ENCODE assay signal across 28 cellular contexts in genomic region chr10:121152935-121153334, GRCh38.
"Had no signal": no experiment of that assay in that cellular context is flagged by ENCODE, and none has a peak within 500 bp of the region (broad histone marks: within the 10 kb centered on the region; RNA-seq: fewer than 3 reads in every experiment).

No MANE protein-coding gene starts in this region.

- H3K36me3 ChIP-seq: colonic mucosa, esophagus squamous epithelium, heart right ventricle, lower lobe of right lung, sigmoid colon, stomach, thoracic aorta, tibial nerve, upper lobe of left lung, uterus had no signal

- ATAC-seq: heart right ventricle; left ventricle myocardium superior; lower lobe of right lung; natural killer cell; psoas muscle; right cardiac atrium; stimulated activated effector memory CD8-positive, alpha-beta T cell treated with anti-CD3 and anti-CD28 coated beads, Interleukin-12 subunit alpha, Interleukin-12 subunit beta, amount 100 ng/mL, for 72 hours had no signal

- H3K4me3 ChIP-seq: colonic mucosa, esophagus squamous epithelium, heart right ventricle, lower lobe of right lung, psoas muscle, sigmoid colon, stomach, thoracic aorta, tibial nerve, upper lobe of left lung, uterus had no signal

- H3K9me3 ChIP-seq: colonic mucosa, esophagus squamous epithelium, lower lobe of right lung, sigmoid colon, stomach, thoracic aorta, uterus had no signal

- H3K27me3 ChIP-seq: colonic mucosa, sigmoid colon, stomach, tibial nerve, upper lobe of left lung, uterus had no signal

- H3K4me1 ChIP-seq: colonic mucosa, heart right ventricle, psoas muscle, uterus had no signal

- DNase-seq: colonic mucosa; effector memory CD4-positive, alpha-beta T cell; erythroblast; esophagus squamous epithelium; foreskin melanocyte; glutamatergic neuron; heart right ventricle; hippocampal formation; immature natural killer cell; islet precursor cell; kidney glomerular epithelial cell; left ventricle myocardium superior; lower lobe of right lung; natural killer cell; nucleus accumbens; posterior cingulate gyrus; psoas muscle; right cardiac atrium; sigmoid colon; stimulated activated CD4-positive, alpha-beta T cell treated with anti-CD3 and anti-CD28 coated beads, Interleukin-2, amount 100 ng/mL, for 24 hours; stimulated activated CD4-positive, alpha-beta T cell treated with anti-CD3 and anti-CD28 coated beads, Interleukin-4, amount 100 ng/mL, for 24 hours; stimulated activated naive CD4-positive, alpha-beta T cell treated with Interleukin-2 at 50 U/mL for 16 hours; stomach; upper lobe of left lung; uterus had no signal

- H3K27ac ChIP-seq: colonic mucosa, esophagus squamous epithelium, heart right ventricle, lower lobe of right lung, psoas muscle, sigmoid colon, stomach, thoracic aorta, tibial nerve, upper lobe of left lung, uterus had no signal
